ENCODE assay signal across 11 cellular contexts in the genomic region with DNA sequence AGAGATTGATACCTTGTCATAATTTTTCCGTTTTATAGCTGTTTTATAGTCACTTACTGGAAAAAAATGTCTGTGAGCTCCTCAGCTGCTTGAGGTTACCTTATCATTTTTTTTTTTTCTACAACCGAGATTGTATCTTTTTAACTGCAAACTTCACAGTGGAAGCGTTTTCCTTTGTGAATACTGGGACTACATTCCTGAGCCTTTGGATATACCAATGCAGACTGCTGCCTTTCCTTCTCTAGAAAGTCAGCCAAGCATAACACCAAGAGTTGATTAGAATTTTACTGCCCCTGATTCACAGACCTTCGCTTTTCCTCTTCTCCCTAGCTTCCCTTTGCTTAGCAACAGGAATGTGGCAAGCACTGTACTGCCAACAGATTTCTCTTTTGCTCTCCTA.
DNase-seq lines count a peak whose midpoint lies in the region; ATAC-seq and TF ChIP-seq lines count a peak whose summit lies in the region.
"Had no signal": no experiment of that assay in that cellular context is flagged by ENCODE, and none has a peak within 500 bp of the region (broad histone marks: within the 10 kb centered on the region; RNA-seq: fewer than 3 reads in every experiment).

No MANE protein-coding gene starts in this region.

- no peak overlapping the region for H2AFZ ChIP-seq in SK-N-SH (ENCODE audit: low read depth)
- H2AFZ ChIP-seq in neural progenitor cell (replicated peaks): no peak overlapping the region

- no peak for TF ChIP-seq EP300 in SK-N-SH (IDR thresholded peaks at IDR 0.05; ENCODE audit: borderline replicate concordance in 1 of 2, low read depth in 1 of 2, low read length in 1 of 2)

- POLR2A ChIA-PET in SK-N-SH (lab: Yijun Ruan, JAX): no interaction called here
- POLR2A ChIA-PET in activated CD4-positive, alpha-beta memory T cell treated with anti-CD3 and anti-CD28 coated beads for 36 hours (lab: Charles Lee): no interaction called here

- H3K4me1 Mint-ChIP-seq in neural progenitor cell: peaks cover 73% of the 10 kb centered on the region
- no peaks in the 10 kb centered on the region for H3K4me1 Mint-ChIP-seq in activated CD4-positive, alpha-beta memory T cell treated with anti-CD3 and anti-CD28 coated beads for 36 hours (ENCODE audit: low read depth)
- H3K4me1 Mint-ChIP-seq: CD14-positive monocyte had no signal

- H3K27me3 ChIP-seq in SK-N-SH (ENCODE audit: insufficient read depth) (no peaks in the 10 kb centered on the region), neural progenitor cell (no peaks in the 10 kb centered on the region)

- H3K4me2 ChIP-seq in SK-N-SH (peak overlapping the region; percentile 35), neural progenitor cell (peak overlapping the region; percentile 80)

- H3F3A ChIP-seq in SK-N-SH (replicated peaks; ENCODE audit: insufficient read depth) (no peaks in the 10 kb centered on the region), neural progenitor cell (ENCODE audit: low read depth) (peaks cover 34% of the 10 kb centered on the region)

- no peaks in the 10 kb centered on the region for H3K9me3 Mint-ChIP-seq in neural progenitor cell
- no peaks in the 10 kb centered on the region for H3K9me3 Mint-ChIP-seq in activated CD4-positive, alpha-beta memory T cell treated with anti-CD3 and anti-CD28 coated beads for 36 hours
- H3K9me3 Mint-ChIP-seq: CD14-positive monocyte had no signal

- TF ChIP-seq CTCF in SK-N-SH (IDR thresholded peaks at IDR 0.05) (no peak), neural progenitor cell (IDR thresholded peaks at IDR 0.05) (no peak)

- H3K27me3 Mint-ChIP-seq in neural progenitor cell (ENCODE audit: insufficient read depth, low read depth): peaks cover 2% of the 10 kb centered on the region
- no peaks in the 10 kb centered on the region for H3K27me3 Mint-ChIP-seq in activated CD4-positive, alpha-beta memory T cell treated with anti-CD3 and anti-CD28 coated beads for 36 hours

- H3K4me1 ChIP-seq in SK-N-SH (ENCODE audit: control insufficient read depth in 1 of 2, insufficient read depth in 2 of 2, low read depth in 1 of 2, low read length in 1 of 2) (peaks cover 0 to 31% of the 10 kb centered on the region in 2 experiments; a peak in 2 of 4 replicates), neural progenitor cell (peaks cover 69% of the 10 kb centered on the region)

- H4K20me1 ChIP-seq in SK-N-SH (ENCODE audit: insufficient read depth): no peaks in the 10 kb centered on the region
- H4K20me1 ChIP-seq in neural progenitor cell (ENCODE audit: low read depth): no peaks in the 10 kb centered on the region

- WGBS in SK-N-SH (ENCODE audit: low lambda C conversion rate): 22% methylated on average over 4 of the region's 4 CpGs

- peak overlapping the region in 1 of 2 experiments; percentile 19; a peak in 1 of 4 replicates for H3K4me3 ChIP-seq in SK-N-SH (ENCODE audit: low read depth in 2 of 2, low read length in 1 of 2)
- H3K4me3 ChIP-seq in neural progenitor cell: peak overlapping the region; percentile 41

- no peaks in the 10 kb centered on the region for H3K9me2 ChIP-seq in SK-N-SH

- peak overlapping the region; percentile 31 for H3K4me3 Mint-ChIP-seq in neural progenitor cell
- no peak overlapping the region for H3K4me3 Mint-ChIP-seq in activated CD4-positive, alpha-beta memory T cell treated with anti-CD3 and anti-CD28 coated beads for 36 hours
- H3K4me3 Mint-ChIP-seq: CD14-positive monocyte had no signal

- peak overlapping the region; percentile 84 for H3K27ac Mint-ChIP-seq in neural progenitor cell
- no peak overlapping the region for H3K27ac Mint-ChIP-seq in activated CD4-positive, alpha-beta memory T cell treated with anti-CD3 and anti-CD28 coated beads for 36 hours
- H3K27ac Mint-ChIP-seq: CD14-positive monocyte had no signal

- H3K36me3 Mint-ChIP-seq in neural progenitor cell: no peaks in the 10 kb centered on the region
- H3K36me3 Mint-ChIP-seq in activated CD4-positive, alpha-beta memory T cell treated with anti-CD3 and anti-CD28 coated beads for 36 hours: no peaks in the 10 kb centered on the region
- H3K36me3 Mint-ChIP-seq: CD14-positive monocyte had no signal

- CTCF ChIA-PET in SK-N-SH (lab: Yijun Ruan, JAX): no interaction called here
- CTCF ChIA-PET in activated CD4-positive, alpha-beta memory T cell treated with anti-CD3 and anti-CD28 coated beads for 36 hours (lab: Charles Lee): no interaction called here

- no peak for TF ChIP-seq RAD21 in SK-N-SH (IDR thresholded peaks at IDR 0.05; ENCODE audit: low read length)

- no peaks in the 10 kb centered on the region for H3K79me2 ChIP-seq in SK-N-SH (ENCODE audit: insufficient read depth)
- no peaks in the 10 kb centered on the region for H3K79me2 ChIP-seq in neural progenitor cell (ENCODE audit: low read depth)

- intact Hi-C loops in activated CD4-positive, alpha-beta memory T cell treated with anti-CD3 and anti-CD28 coated beads for 36 hours (cut with micrococcal nuclease): no loop called here

- H3K9me3 ChIP-seq in SK-N-SH (no peaks in the 10 kb centered on the region), neural progenitor cell (ENCODE audit: low read depth) (no peaks in the 10 kb centered on the region)

- peak; percentile 36 for DNase-seq in Ammon's horn (ENCODE audit: low spot score)
- no peak for DNase-seq in SK-N-SH
- DNase-seq in globus pallidus (ENCODE audit: low spot score): peak; percentile 16
- peak; percentile 81 for DNase-seq in neural progenitor cell (ENCODE audit: low spot score)
- DNase-seq in activated CD4-positive, alpha-beta memory T cell treated with anti-CD3 and anti-CD28 coated beads for 36 hours: no peak
- DNase-seq in germinal center (ENCODE audit: low spot score): no peak
- DNase-seq: activated CD4-positive, alpha-beta T cell treated with anti-CD3 and anti-CD28 coated beads, Interleukin-2, amount 50 U/mL, for 4 hours; central memory CD4-positive, alpha-beta T cell had no signal

- H3K36me3 ChIP-seq in SK-N-SH (replicated peaks in 1 of 2; ENCODE audit: control insufficient read depth in 1 of 2, insufficient read depth in 2 of 2, low read length in 1 of 2): no peaks in the 10 kb centered on the region
- no peaks in the 10 kb centered on the region for H3K36me3 ChIP-seq in neural progenitor cell

- H3K27ac ChIP-seq in SK-N-SH (ENCODE audit: low read depth in 2 of 2, low read length in 1 of 2): peak overlapping the region; percentile 59 to 78
- H3K27ac ChIP-seq in neural progenitor cell: peak overlapping the region; percentile 93

- no peak overlapping the region; the same call in 1 of the 2 replicates for H3K9ac ChIP-seq in SK-N-SH
- H3K9ac ChIP-seq in neural progenitor cell: no peak overlapping the region

- ATAC-seq in GM21717 (IDR thresholded peaks at IDR 0.05; ENCODE audit: unreplicated experiment) (no peak), HG03378 (IDR thresholded peaks at IDR 0.05; ENCODE audit: unreplicated experiment) (no peak)

TF ChIP-seq in SK-N-SH, 30 proteins besides CTCF, POLR2A, EP300 and RAD21:
- TF ChIP-seq FOXM1 (IDR thresholded peaks at IDR 0.05; ENCODE audit: low read depth) (no peak), EZH2phosphoT487 (IDR thresholded peaks at IDR 0.05; ENCODE audit: borderline replicate concordance, low read depth) (no peak), TEAD4 (IDR thresholded peaks at IDR 0.05; ENCODE audit: borderline replicate concordance, insufficient read depth) (no peak), NFIC (IDR thresholded peaks at IDR 0.05; ENCODE audit: borderline replicate concordance) (peak; percentile 43; the same call in 1 of the 2 replicates), TCF12 (IDR thresholded peaks at IDR 0.05) (peak; percentile 18; the same call in 1 of the 2 replicates)
- TF ChIP-seq, protein P1, sequence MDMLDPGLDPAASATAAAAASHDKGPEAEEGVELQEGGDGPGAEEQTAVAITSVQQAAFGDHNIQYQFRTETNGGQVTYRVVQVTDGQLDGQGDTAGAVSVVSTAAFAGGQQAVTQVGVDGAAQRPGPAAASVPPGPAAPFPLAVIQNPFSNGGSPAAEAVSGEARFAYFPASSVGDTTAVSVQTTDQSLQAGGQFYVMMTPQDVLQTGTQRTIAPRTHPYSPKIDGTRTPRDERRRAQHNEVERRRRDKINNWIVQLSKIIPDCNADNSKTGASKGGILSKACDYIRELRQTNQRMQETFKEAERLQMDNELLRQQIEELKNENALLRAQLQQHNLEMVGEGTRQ (IDR thresholded peaks at IDR 0.05; ENCODE audit: borderline replicate concordance, low read depth, low read length): no peak

Comparison
In these comparisons a context has a peak if more than half of its experiments do, and no peak if none do; other contexts are left out.
1. DNase-seq: peak in Ammon's horn (single experiment), globus pallidus (single experiment) and neural progenitor cell (single experiment); none in SK-N-SH (single experiment), activated CD4-positive, alpha-beta memory T cell treated with anti-CD3 and anti-CD28 coated beads for 36 hours (single experiment) and germinal center (single experiment).